Comparison of ENCODE assay signal across 20 cellular contexts in the genomic region with DNA sequence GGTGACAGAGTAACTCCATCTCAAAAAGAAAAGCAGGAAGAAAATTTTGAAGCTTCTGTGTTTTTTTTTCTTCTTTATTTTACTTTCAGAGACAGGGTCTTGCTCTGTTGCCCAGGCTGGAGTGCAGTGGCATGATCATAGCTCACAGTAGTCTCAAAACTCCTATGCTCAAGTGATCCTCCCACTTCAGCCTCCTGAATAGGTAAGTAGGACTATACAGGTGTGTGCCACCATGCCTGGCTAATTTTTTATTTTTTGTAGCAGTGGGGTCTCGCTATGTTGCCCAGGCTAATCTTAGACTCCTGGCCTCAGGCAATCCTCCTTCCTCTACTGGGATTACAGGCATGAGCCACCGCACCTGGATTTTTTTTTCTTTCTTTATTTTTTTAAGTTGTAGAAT.
"Had no signal": no experiment of that assay in that cellular context is flagged by ENCODE, and none has a peak within 500 bp of the region (broad histone marks: within the 10 kb centered on the region; RNA-seq: fewer than 3 reads in every experiment).

No MANE protein-coding gene starts in this region.

- H3K4me2 ChIP-seq: KMS-11 had no signal

- H3K27me3 ChIP-seq: SJSA1 had no signal

- H3K9ac ChIP-seq: KMS-11 had no signal

- H3K9me3 ChIP-seq: SJSA1 had no signal

- H3K4me3 ChIP-seq: SJSA1, SK-N-MC had no signal

- FAIRE-seq: HTR-8/SVneo, RCC 7860 had no signal

- DNase-seq: Kasumi-1, MM.1S, NCI-H1092 treated with DMSO at 0.1 percent for 48 hours, NCI-H1436, NCI-H1694, NCI-H187 treated with DMSO at 0.1 percent for 48 hours, NCI-H2029 treated with DMSO at 0.1 percent for 48 hours, NCI-H2171 treated with DMSO at 0.1 percent for 48 hours, NCI-H524, NCI-H526 treated with DMSO at 0.1 percent for 48 hours, NCI-H774, Right ventricle myocardium superior, RPMI8226, SIG-M5 had no signal

- H3K27ac ChIP-seq: HL-60, KMS-11, SJSA1, SK-N-MC had no signal
